ENCODE assay signal across 21 cellular contexts in the genomic region with DNA sequence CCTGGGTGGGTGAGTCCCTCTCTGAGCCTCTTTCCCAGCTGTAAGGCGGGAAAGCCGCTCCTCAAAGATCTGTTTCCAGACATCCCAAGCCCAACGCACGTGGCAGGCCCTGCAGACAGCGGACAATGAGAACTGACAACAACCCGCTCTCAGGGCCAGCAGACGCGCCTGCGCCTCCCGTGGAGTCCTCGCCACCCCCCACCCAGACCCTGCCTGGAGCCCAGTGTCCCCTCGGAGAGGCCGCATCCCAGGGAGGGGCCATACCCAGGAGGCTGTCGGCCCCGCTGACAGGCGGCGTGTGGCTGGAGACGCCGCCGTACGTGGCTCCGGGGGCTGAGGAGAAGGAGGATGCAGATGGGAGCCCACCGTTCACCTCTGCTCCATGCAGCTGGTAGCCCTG. TPM values are rescaled to one million over a fixed set of nuclear protein-coding genes. Genes with fewer than 3 reads are reported as not detected.
DNase-seq lines count a peak whose midpoint lies in the region; ATAC-seq and TF ChIP-seq lines count a peak whose summit lies in the region.
"Had no signal": no experiment of that assay in that cellular context is flagged by ENCODE, and none has a peak within 500 bp of the region (broad histone marks: within the 10 kb centered on the region; RNA-seq: fewer than 3 reads in every experiment).

No MANE protein-coding gene starts in this region.

- H3K27ac ChIP-seq in right cardiac atrium (ENCODE audit: low read length) (no peak overlapping the region), heart right ventricle (no peak overlapping the region), OCI-LY7 (ENCODE audit: low read depth, low read length, poor library complexity, severe bottlenecking) (peak overlapping the region; percentile 30), MM.1S (ENCODE audit: low read length) (no peak overlapping the region), neural progenitor cell (no peak overlapping the region)
- H3K27ac ChIP-seq: HL-60 had no signal

- no TSS peak for BruUV-seq in OCI-LY7 (replicated peaks; lab: Mats Ljungman, UMichigan)

- H3K9ac ChIP-seq in MM.1S (ENCODE audit: low read length) = no peak overlapping the region
- H3K9ac ChIP-seq in neural progenitor cell = no peak overlapping the region

- no peak overlapping the region for H3K4me2 ChIP-seq in OCI-LY7 (ENCODE audit: low read length)
- no peak overlapping the region for H3K4me2 ChIP-seq in MM.1S (ENCODE audit: low read depth, low read length)
- no peak overlapping the region for H3K4me2 ChIP-seq in neural progenitor cell
- H3K4me2 ChIP-seq: GM23338 had no signal

- CTCF ChIA-PET in OCI-LY7 (lab: Charles Lee; ENCODE audit: unreplicated experiment) = no interaction called here

- TF ChIP-seq CTCF in heart right ventricle (IDR thresholded peaks at IDR 0.05) = no peak
- TF ChIP-seq CTCF in GM20000 (IDR thresholded peaks at IDR 0.05; ENCODE audit: extremely low read depth, missing control alignments) = no peak
- no peak for TF ChIP-seq CTCF in OCI-LY7 (conservative IDR thresholded peaks at IDR 0.05; ENCODE audit: low read length)
- no peak for TF ChIP-seq CTCF in MM.1S (IDR thresholded peaks at IDR 0.05; ENCODE audit: low read length)
- TF ChIP-seq CTCF in neural progenitor cell (IDR thresholded peaks at IDR 0.05) = no peak

- H3K27me3 ChIP-seq in right cardiac atrium (ENCODE audit: control insufficient read depth, insufficient read depth) (no peaks in the 10 kb centered on the region), heart right ventricle (no peaks in the 10 kb centered on the region), MM.1S (replicated peaks; ENCODE audit: insufficient read depth, low read length) (no peaks in the 10 kb centered on the region), neural progenitor cell (no peaks in the 10 kb centered on the region)

- H3K79me2 ChIP-seq in OCI-LY7 (ENCODE audit: insufficient read depth, low read depth, low read length) (peaks cover 17% of the 10 kb centered on the region; the same call in 1 of the 2 replicates), MM.1S (ENCODE audit: low read length) (peaks cover 90% of the 10 kb centered on the region), neural progenitor cell (ENCODE audit: low read depth) (peaks cover 33% of the 10 kb centered on the region)

- H3K36me3 ChIP-seq in heart right ventricle = peaks cover 0 to 94% (median 2%) of the 10 kb centered on the region in 9 donors
- peaks cover 100% of the 10 kb centered on the region for H3K36me3 ChIP-seq in OCI-LY7 (ENCODE audit: insufficient read depth, low read length)
- peaks cover 22% of the 10 kb centered on the region for H3K36me3 ChIP-seq in MM.1S (replicated peaks; ENCODE audit: insufficient read depth, low read length)
- H3K36me3 ChIP-seq in neural progenitor cell = no peaks in the 10 kb centered on the region

- no peaks in the 10 kb centered on the region for H3K9me3 ChIP-seq in right cardiac atrium (ENCODE audit: control insufficient read depth, low read length)
- no peaks in the 10 kb centered on the region for H3K9me3 ChIP-seq in heart right ventricle
- H3K9me3 ChIP-seq in OCI-LY7 (ENCODE audit: low read length) = no peaks in the 10 kb centered on the region
- H3K9me3 ChIP-seq in MM.1S (replicated peaks; ENCODE audit: insufficient read depth, low read length) = no peaks in the 10 kb centered on the region
- no peaks in the 10 kb centered on the region for H3K9me3 ChIP-seq in neural progenitor cell (ENCODE audit: low read depth)

- H3K36me3 Mint-ChIP-seq in stimulated activated memory B cell treated with anti-CD40 and anti-IgM and Interleukin-4, amounts not matched to agents 10 μg/mL and 1 μg/mL and 100 μg/mL, for 72 hours = peaks cover 63% of the 10 kb centered on the region
- H3K36me3 Mint-ChIP-seq in neural progenitor cell = peaks cover 30% of the 10 kb centered on the region

- no peaks in the 10 kb centered on the region for H3K27me3 Mint-ChIP-seq in stimulated activated memory B cell treated with anti-CD40 and anti-IgM and Interleukin-4, amounts not matched to agents 10 μg/mL and 1 μg/mL and 100 μg/mL, for 72 hours
- peaks cover 7% of the 10 kb centered on the region for H3K27me3 Mint-ChIP-seq in neural progenitor cell (ENCODE audit: insufficient read depth, low read depth)
- H3K27me3 Mint-ChIP-seq: CD4-positive, CD25-positive, alpha-beta regulatory T cell; CD8-positive, alpha-beta memory T cell had no signal

- no peaks in the 10 kb centered on the region for H3K9me2 ChIP-seq in OCI-LY7 (ENCODE audit: insufficient read depth, low read length)
- no peaks in the 10 kb centered on the region for H3K9me2 ChIP-seq in MM.1S (replicated peaks; ENCODE audit: insufficient read depth, low read length)

- H3K4me1 Mint-ChIP-seq in stimulated activated memory B cell treated with anti-CD40 and anti-IgM and Interleukin-4, amounts not matched to agents 10 μg/mL and 1 μg/mL and 100 μg/mL, for 72 hours = peaks cover 66% of the 10 kb centered on the region
- H3K4me1 Mint-ChIP-seq in neural progenitor cell = peaks cover 12% of the 10 kb centered on the region

- no peaks in the 10 kb centered on the region for H3K9me3 Mint-ChIP-seq in stimulated activated memory B cell treated with anti-CD40 and anti-IgM and Interleukin-4, amounts not matched to agents 10 μg/mL and 1 μg/mL and 100 μg/mL, for 72 hours
- H3K9me3 Mint-ChIP-seq in neural progenitor cell = no peaks in the 10 kb centered on the region
- H3K9me3 Mint-ChIP-seq: CD4-positive, CD25-positive, alpha-beta regulatory T cell; CD8-positive, alpha-beta memory T cell; HFFc6 had no signal

- no peaks in the 10 kb centered on the region for H4K20me1 ChIP-seq in OCI-LY7 (ENCODE audit: insufficient read depth, low read length)
- peaks cover 25% of the 10 kb centered on the region; the same call in 1 of the 2 replicates for H4K20me1 ChIP-seq in MM.1S (ENCODE audit: insufficient read depth, low read length)
- peaks cover 89% of the 10 kb centered on the region for H4K20me1 ChIP-seq in neural progenitor cell (ENCODE audit: low read depth)

- H3K4me3 ChIP-seq in right cardiac atrium (ENCODE audit: low read length) (no peak overlapping the region), heart right ventricle (no peak overlapping the region), OCI-LY7 (ENCODE audit: low read depth, low read length, poor library complexity, severe bottlenecking) (no peak overlapping the region), MM.1S (ENCODE audit: low read length) (no peak overlapping the region), neural progenitor cell (no peak overlapping the region)
- H3K4me3 ChIP-seq: GM23338 had no signal

- no peak overlapping the region for H2AFZ ChIP-seq in OCI-LY7 (ENCODE audit: low read length)
- no peak overlapping the region for H2AFZ ChIP-seq in MM.1S (ENCODE audit: low read length)
- no peak overlapping the region for H2AFZ ChIP-seq in neural progenitor cell (replicated peaks)
- H2AFZ ChIP-seq: GM23338 had no signal

- H3K4me1 ChIP-seq in right cardiac atrium (ENCODE audit: control insufficient read depth, insufficient read depth, low read length) = no peaks in the 10 kb centered on the region
- peaks cover 0 to 24% (median 8%) of the 10 kb centered on the region in 9 donors for H3K4me1 ChIP-seq in heart right ventricle
- peaks cover 58% of the 10 kb centered on the region for H3K4me1 ChIP-seq in OCI-LY7 (ENCODE audit: insufficient read depth, low read length, poor library complexity, severe bottlenecking)
- peaks cover 18% of the 10 kb centered on the region for H3K4me1 ChIP-seq in MM.1S (ENCODE audit: low read length)
- no peaks in the 10 kb centered on the region for H3K4me1 ChIP-seq in neural progenitor cell

- 88% methylated on average over 23 of the region's 23 CpGs for WGBS in right cardiac atrium
- WGBS in heart right ventricle, 2 donors = 92 to 93% methylated on average over 23 of the region's 23 CpGs

- H3F3A ChIP-seq in MM.1S (ENCODE audit: insufficient read depth, low read length) (peaks cover 19% of the 10 kb centered on the region), neural progenitor cell (ENCODE audit: low read depth) (peaks cover 11% of the 10 kb centered on the region)

- DNase-seq in right cardiac atrium = peak in 2 of 3 donors; percentile 44 to 49
- no peak for DNase-seq in heart right ventricle
- DNase-seq in GM20000 (ENCODE audit: low spot score) = peak; percentile 30
- DNase-seq in OCI-LY7 (ENCODE audit: low spot score) = no peak
- no peak for DNase-seq in HPDE6-E6E7 (ENCODE audit: extremely low spot score)
- no peak for DNase-seq in MM.1S
- DNase-seq in neural progenitor cell (ENCODE audit: low spot score) = no peak
- DNase-seq: 8988T; C1 segment of cervical spinal cord; CD4-positive, CD25-positive, alpha-beta regulatory T cell; CD8-positive, alpha-beta memory T cell; COR-L47; DMS 273 treated with DMSO at 0.1 percent for 48 hours; DMS53; DND-41; HFFc6; IMR-90 had no signal

- ATAC-seq in right cardiac atrium = no peak
- ATAC-seq in heart right ventricle = no peak
- no peak for ATAC-seq in stimulated activated memory B cell treated with anti-CD40 and anti-IgM and Interleukin-4, amounts not matched to agents 10 μg/mL and 1 μg/mL and 100 μg/mL, for 72 hours
- ATAC-seq: GM23338, HCT116 had no signal

- intact Hi-C loops in right cardiac atrium (cut with DNase I) (loop anchor here in 1 of 4 donors (10.0 kb wide), 1 partner anchor 143 kb away; no protein-coding TSS in a partner anchor), heart right ventricle (cut with DNase I) (loop anchor here in 1 of 10 donors (5.0 kb wide), 1 partner anchor 146 kb away; no protein-coding TSS in a partner anchor), OCI-LY7 (cut with micrococcal nuclease; ENCODE audit: unreplicated experiment) (no loop called here)

- H3K27ac Mint-ChIP-seq in stimulated activated memory B cell treated with anti-CD40 and anti-IgM and Interleukin-4, amounts not matched to agents 10 μg/mL and 1 μg/mL and 100 μg/mL, for 72 hours = peak overlapping the region; percentile 49
- H3K27ac Mint-ChIP-seq in neural progenitor cell = no peak overlapping the region
- H3K27ac Mint-ChIP-seq: CD4-positive, CD25-positive, alpha-beta regulatory T cell; CD8-positive, alpha-beta memory T cell; GM23338; HFFc6 had no signal

- POLR2A ChIA-PET in OCI-LY7 (lab: Charles Lee) = no interaction called here

- H3K4me3 Mint-ChIP-seq in stimulated activated memory B cell treated with anti-CD40 and anti-IgM and Interleukin-4, amounts not matched to agents 10 μg/mL and 1 μg/mL and 100 μg/mL, for 72 hours = no peak overlapping the region
- H3K4me3 Mint-ChIP-seq in neural progenitor cell = no peak overlapping the region
- H3K4me3 Mint-ChIP-seq: CD4-positive, CD25-positive, alpha-beta regulatory T cell; CD8-positive, alpha-beta memory T cell; GM23338; HFFc6 had no signal

RNA-seq across cellular contexts. Expression of a gene that starts 16.3 kb away (rescaled TPM):
- 100 to 1,000 TPM; 639 to 958 (median 854) TPM for total RNA-seq in right cardiac atrium
- 472 TPM for polyA plus RNA-seq in right cardiac atrium
- 1,000 to 10,000 TPM in 2 of 10 donors, 100 to 1,000 TPM in 8; 569 to 1,132 (median 804) TPM for total RNA-seq in heart right ventricle
- 100 to 1,000 TPM; 141 to 382 TPM for polyA plus RNA-seq in heart right ventricle
- total RNA-seq in OCI-LY7 (2014; rRNA removed; shearing (Covaris generic)) = 85.3 and 86.2 TPM in 2 replicates
- total RNA-seq in OCI-LY7 (2022) = 143 and 187 TPM in 2 replicates
- 37.4 and 51.4 TPM in 2 replicates for total RNA-seq in neural progenitor cell (ENCODE audit: low replicate concordance)

RNA-seq across cellular contexts. Expression of a gene that starts 28.9 kb away (rescaled TPM):
- total RNA-seq in right cardiac atrium = 10 to 100 TPM; 45.8 to 63.0 (median 58.9) TPM
- polyA plus RNA-seq in right cardiac atrium = 96.2 TPM
- 100 to 1,000 TPM in 1 of 10 donors, 10 to 100 TPM in 9; 34.5 to 101 (median 47.7) TPM for total RNA-seq in heart right ventricle
- 100 to 1,000 TPM; 111 to 125 TPM for polyA plus RNA-seq in heart right ventricle
- 147 and 172 TPM in 2 replicates for total RNA-seq in OCI-LY7 (2014; rRNA removed; shearing (Covaris generic))
- total RNA-seq in OCI-LY7 (2022) = 168 TPM in 2 replicates
- 34.2 and 117 TPM in 2 replicates for total RNA-seq in neural progenitor cell (ENCODE audit: low replicate concordance)

RNA-seq across cellular contexts. Expression of a gene that starts 30.8 kb away (rescaled TPM):
- total RNA-seq in right cardiac atrium = 10 to 100 TPM; 20.1 to 23.6 (median 22.4) TPM
- 15.3 TPM for polyA plus RNA-seq in right cardiac atrium
- 10 to 100 TPM; 12.4 to 29.2 (median 17.9) TPM for total RNA-seq in heart right ventricle
- polyA plus RNA-seq in heart right ventricle = 10 to 100 TPM; 20.1 to 38.1 TPM
- total RNA-seq in OCI-LY7 (2014; rRNA removed; shearing (Covaris generic)) = 413 and 518 TPM in 2 replicates
- total RNA-seq in OCI-LY7 (2022) = 811 and 878 TPM in 2 replicates
- 131 and 332 TPM in 2 replicates for total RNA-seq in neural progenitor cell (ENCODE audit: low replicate concordance)

RNA-seq across cellular contexts. Expression of a gene that starts 53.4 kb away (rescaled TPM):
- total RNA-seq in right cardiac atrium (10 to 100 TPM in 3 of 4 donors, 1 to 10 TPM in 1; 9.5 to 12.4 (median 11.7) TPM), heart right ventricle (1 to 10 TPM; 5.4 to 9.4 (median 8.1) TPM), OCI-LY7 (2022) (9.4 and 11.9 TPM in 2 replicates), neural progenitor cell (ENCODE audit: low replicate concordance) (15.9 and 87.3 TPM in 2 replicates)
- polyA plus RNA-seq in right cardiac atrium (4.4 TPM), heart right ventricle (1 to 10 TPM; 1.8 to 5.9 TPM)
- total RNA-seq in OCI-LY7 (2014; rRNA removed; shearing (Covaris generic)) = 11.7 and 13.6 TPM in 2 replicates
- polyA plus RNA-seq: CD8-positive, alpha-beta memory T cell had no signal

Comparison
In these comparisons a context has a peak if more than half of its experiments do, and no peak if none do; other contexts are left out.
1. DNase-seq: peak in right cardiac atrium (2 of 3) and GM20000 (single experiment); none in heart right ventricle (0 of 2), OCI-LY7 (single experiment), HPDE6-E6E7 (single experiment), MM.1S (single experiment) and neural progenitor cell (single experiment).